In the genomic region with DNA sequence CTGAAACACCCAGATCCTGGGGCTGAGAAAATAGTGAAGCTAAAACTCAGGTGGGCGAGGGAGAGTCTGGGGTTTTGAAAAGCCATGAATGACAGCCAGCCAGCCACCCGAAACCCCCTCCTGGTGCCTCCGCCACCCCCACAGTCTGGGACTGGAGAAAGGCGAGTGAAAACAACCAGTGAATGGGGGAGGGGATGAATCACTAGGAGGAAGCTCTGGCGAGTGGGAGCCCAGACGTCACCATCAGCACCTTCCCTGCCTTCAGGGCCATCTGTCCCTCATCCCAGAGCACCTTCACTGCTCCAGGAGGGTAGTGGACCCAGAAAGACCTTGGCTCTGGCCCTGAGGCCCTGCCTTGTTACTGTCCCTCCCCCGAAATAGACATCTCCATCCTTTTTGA, we compare ENCODE assay signal across 2 cellular contexts.
TF ChIP-seq lines count a peak whose summit lies in the region.

No MANE protein-coding gene starts in this region.

TF ChIP-seq in HEK293, 187 proteins besides CTCF, POLR2A, EP300 and RAD21:
- peak; percentile 92 for TF ChIP-seq EGR2 (tag by site-specific recombination; IDR thresholded peaks at IDR 0.05; ENCODE audit: low read depth)
- TF ChIP-seq ZNF311 (tag by site-specific recombination; IDR thresholded peaks at IDR 0.05; ENCODE audit: borderline replicate concordance): no peak
- peak; percentile 82 for TF ChIP-seq ZFHX2 (tag by site-specific recombination; conservative IDR thresholded peaks at IDR 0.05)
- TF ChIP-seq PRDM1 (tag by site-specific recombination; IDR thresholded peaks at IDR 0.05): 0 out of 2 replicates have a peak, but pooled peaks have one; percentile 34

TF ChIP-seq in K562, 482 proteins besides CTCF, POLR2A, EP300 and RAD21:
- TF ChIP-seq CEBPB (tag; IDR thresholded peaks at IDR 0.05) (no peak), EGR1 (conservative IDR thresholded peaks at IDR 0.05) (peak; percentile 76), ZNF263 (CRISPR knock-in tag; IDR thresholded peaks at IDR 0.05; ENCODE audit: borderline replicate concordance) (peak; percentile 71; the same call in 1 of the 2 replicates)
TF ChIP-seq in K562: peak in this region for 2.
